8 cellular contexts compared by ENCODE assay signal in genomic region chr12:6684609-6685008, GRCh38. TPM values are rescaled to one million over a fixed set of nuclear protein-coding genes. Genes with fewer than 3 reads are reported as not detected.
A peak's percentile ranks its signal among the peaks of the same experiment; 100 is the strongest.
DNase-seq lines count a peak whose midpoint lies in the region; ATAC-seq and TF ChIP-seq lines count a peak whose summit lies in the region.

No MANE protein-coding gene starts in this region.

- no peaks in the 10 kb centered on the region for H3K9me3 Mint-ChIP-seq in CD8-positive, alpha-beta T cell
- H3K9me3 Mint-ChIP-seq in MCF 10A (ENCODE audit: unreplicated experiment): no peaks in the 10 kb centered on the region
- no peaks in the 10 kb centered on the region for H3K9me3 Mint-ChIP-seq in naive thymus-derived CD4-positive, alpha-beta T cell

- H3K4me1 Mint-ChIP-seq in CD8-positive, alpha-beta T cell (ENCODE audit: low read depth): peaks cover 56% of the 10 kb centered on the region
- peaks cover 30% of the 10 kb centered on the region for H3K4me1 Mint-ChIP-seq in MCF 10A (ENCODE audit: insufficient read depth, unreplicated experiment)
- peaks cover 31 to 68% (median 55%) of the 10 kb centered on the region in 7 donors for H3K4me1 Mint-ChIP-seq in naive thymus-derived CD4-positive, alpha-beta T cell

- H3K36me3 Mint-ChIP-seq in CD8-positive, alpha-beta T cell: peaks cover 60% of the 10 kb centered on the region
- H3K36me3 Mint-ChIP-seq in MCF 10A (ENCODE audit: insufficient read depth, unreplicated experiment): peaks cover 56% of the 10 kb centered on the region
- H3K36me3 Mint-ChIP-seq in naive thymus-derived CD4-positive, alpha-beta T cell: peaks cover 0 to 37% (median 11%) of the 10 kb centered on the region in 5 donors

- DNase-seq in CD8-positive, alpha-beta T cell: peak in 3 of 7 experiments; percentile 36 to 54 (median 44)
- no peak for DNase-seq in Peyer's patch
- peak; percentile 51 for DNase-seq in MCF 10A (ENCODE audit: unreplicated experiment)
- DNase-seq in naive thymus-derived CD4-positive, alpha-beta T cell: peak in 7 of 9 donors; percentile 45 to 69 (median 59)
- no peak for DNase-seq in NCI-H187 treated with DMSO at 0.1 percent for 48 hours (lab: John Stamatoyannopoulos, UW)
- DNase-seq in uterus: no peak
- no peak for DNase-seq in right atrium auricular region (ENCODE audit: low spot score)

- no peaks in the 10 kb centered on the region for H3K27me3 ChIP-seq in CD8-positive, alpha-beta T cell (ENCODE audit: insufficient read depth, low read length)
- H3K27me3 ChIP-seq in Peyer's patch: no peaks in the 10 kb centered on the region
- no peaks in the 10 kb centered on the region for H3K27me3 ChIP-seq in naive thymus-derived CD4-positive, alpha-beta T cell (ENCODE audit: control insufficient read depth in 2 of 2, insufficient read depth in 2 of 2, low read length in 2 of 2)
- H3K27me3 ChIP-seq in uterus: no peaks in the 10 kb centered on the region
- no peaks in the 10 kb centered on the region for H3K27me3 ChIP-seq in right atrium auricular region

- peaks cover 27% of the 10 kb centered on the region for H3K4me1 ChIP-seq in CD8-positive, alpha-beta T cell (ENCODE audit: insufficient read depth, low read length)
- H3K4me1 ChIP-seq in HEK293 (ENCODE audit: control insufficient read depth, insufficient read depth, low read length): peaks cover 10% of the 10 kb centered on the region
- peaks cover 0 to 26% (median 12%) of the 10 kb centered on the region in 4 donors for H3K4me1 ChIP-seq in Peyer's patch
- H3K4me1 ChIP-seq in naive thymus-derived CD4-positive, alpha-beta T cell (ENCODE audit: control insufficient read depth in 2 of 2, insufficient read depth in 2 of 2, low read length in 2 of 2): peaks cover 9 to 12% of the 10 kb centered on the region in 2 donors
- peaks cover 0 to 17% of the 10 kb centered on the region in 2 donors for H3K4me1 ChIP-seq in uterus
- H3K4me1 ChIP-seq in right atrium auricular region: peaks cover 0 to 28% of the 10 kb centered on the region in 2 donors

- no peak overlapping the region for H3K4me3 Mint-ChIP-seq in CD8-positive, alpha-beta T cell
- no peak overlapping the region for H3K4me3 Mint-ChIP-seq in MCF 10A (ENCODE audit: unreplicated experiment)
- peak overlapping the region in 3 of 10 donors; percentile 20 to 39 (median 35) for H3K4me3 Mint-ChIP-seq in naive thymus-derived CD4-positive, alpha-beta T cell

- no peak overlapping the region for H3K4me3 ChIP-seq in CD8-positive, alpha-beta T cell (ENCODE audit: low read depth, low read length)
- H3K4me3 ChIP-seq in HEK293 (ENCODE audit: low read depth, low read length) (no peak overlapping the region), Peyer's patch (no peak overlapping the region), uterus (no peak overlapping the region), right atrium auricular region (no peak overlapping the region)
- no peak overlapping the region for H3K4me3 ChIP-seq in naive thymus-derived CD4-positive, alpha-beta T cell (ENCODE audit: low read length)

- H3K27ac Mint-ChIP-seq in CD8-positive, alpha-beta T cell: no peak overlapping the region
- no peak overlapping the region for H3K27ac Mint-ChIP-seq in MCF 10A (ENCODE audit: low read depth, unreplicated experiment)
- peak overlapping the region in 7 of 9 donors; percentile 8 to 88 (median 55) for H3K27ac Mint-ChIP-seq in naive thymus-derived CD4-positive, alpha-beta T cell

- TF ChIP-seq POLR2A in Peyer's patch (IDR thresholded peaks at IDR 0.05) (no peak), uterus (IDR thresholded peaks at IDR 0.05) (no peak)

- H3K36me3 ChIP-seq in CD8-positive, alpha-beta T cell (ENCODE audit: insufficient read depth, low read length): peaks cover 10% of the 10 kb centered on the region
- H3K36me3 ChIP-seq in HEK293 (ENCODE audit: control insufficient read depth in 2 of 2, insufficient read depth in 1 of 2, low read length in 2 of 2) (peaks cover 40 to 46% of the 10 kb centered on the region in 2 experiments), Peyer's patch (peaks cover 0 to 8% (median 0%) of the 10 kb centered on the region in 3 donors), uterus (no peaks in the 10 kb centered on the region), right atrium auricular region (peaks cover 10% of the 10 kb centered on the region)
- H3K36me3 ChIP-seq in naive thymus-derived CD4-positive, alpha-beta T cell (ENCODE audit: control insufficient read depth in 2 of 3, insufficient read depth in 3 of 3, low read length in 3 of 3): peaks cover 0 to 41% (median 4%) of the 10 kb centered on the region in 3 experiments

- no peak for ATAC-seq in CD8-positive, alpha-beta T cell
- no peak for ATAC-seq in naive thymus-derived CD4-positive, alpha-beta T cell

- POLR2A ChIA-PET in CD8-positive, alpha-beta T cell (lab: Charles Lee): interaction anchor here (0.6 kb wide), 1 partner anchor 70 kb away, joined by 3 read pairs; no protein-coding TSS in a partner anchor
- POLR2A ChIA-PET in HEK293 (lab: Yijun Ruan, JAX) (interaction anchor here (0.9 to 1.0 kb wide), 2 partner anchors 17 to 151 kb away, joined by 3 to 4 read pairs; partner anchors contain the start of gene GAPDH), MCF 10A (lab: Yijun Ruan, JAX) (interaction anchor here (0.6 to 0.9 kb wide), 3 partner anchors 40 to 109 kb away, joined by 3 read pairs; partner anchors contain the start of gene COPS7A)
- POLR2A ChIA-PET in naive thymus-derived CD4-positive, alpha-beta T cell (lab: Charles Lee): no interaction called here

- H3K27ac ChIP-seq in CD8-positive, alpha-beta T cell (ENCODE audit: low read depth, low read length): no peak overlapping the region
- no peak overlapping the region for H3K27ac ChIP-seq in HEK293 (ENCODE audit: extremely low read depth, low read depth, low read length)
- no peak overlapping the region for H3K27ac ChIP-seq in Peyer's patch
- H3K27ac ChIP-seq in naive thymus-derived CD4-positive, alpha-beta T cell (ENCODE audit: low read depth, low read length): peak overlapping the region; percentile 6
- H3K27ac ChIP-seq in uterus: no peak overlapping the region
- H3K27ac ChIP-seq in right atrium auricular region: no peak overlapping the region

- CTCF ChIA-PET in CD8-positive, alpha-beta T cell (lab: Charles Lee): interaction anchor here (0.7 to 2.6 kb wide), 21 partner anchors 11 to 187 kb away, joined by 3 to 10 read pairs (median 4); partner anchors contain the start of gene LPAR5
- CTCF ChIA-PET in HEK293 (lab: Yijun Ruan, JAX) (interaction anchor here (0.6 to 2.3 kb wide), 30 partner anchors 10 to 706 kb away, joined by 3 to 27 read pairs (median 4); partner anchors contain the start of gene COPS7A), MCF 10A (lab: Yijun Ruan, JAX) (interaction anchor here (0.6 to 1.9 kb wide), 11 partner anchors 9 to 81 kb away, joined by 3 to 10 read pairs (median 4); no protein-coding TSS in a partner anchor)
- CTCF ChIA-PET in naive thymus-derived CD4-positive, alpha-beta T cell (lab: Charles Lee): interaction anchor here (0.9 to 1.3 kb wide), 5 partner anchors 16 to 114 kb away, joined by 3 to 6 read pairs (median 5); no protein-coding TSS in a partner anchor

- no peaks in the 10 kb centered on the region for H3K27me3 Mint-ChIP-seq in CD8-positive, alpha-beta T cell (ENCODE audit: low read depth)
- H3K27me3 Mint-ChIP-seq in MCF 10A (ENCODE audit: insufficient read depth, unreplicated experiment): no peaks in the 10 kb centered on the region
- no peaks in the 10 kb centered on the region for H3K27me3 Mint-ChIP-seq in naive thymus-derived CD4-positive, alpha-beta T cell

- no TSS peak for BruUV-seq in MCF 10A (replicated peaks; lab: Mats Ljungman, UMichigan)

- TF ChIP-seq CTCF in CD8-positive, alpha-beta T cell (IDR thresholded peaks at IDR 0.05): peak; percentile 60
- TF ChIP-seq CTCF in HEK293 (tag by site-specific recombination; IDR thresholded peaks at IDR 0.05): no peak
- peak in 5 of 6 experiments; percentile 24 to 54 (median 45) for TF ChIP-seq CTCF in Peyer's patch (IDR thresholded peaks at IDR 0.05)
- peak; percentile 59 for TF ChIP-seq CTCF in MCF 10A (IDR thresholded peaks at IDR 0.05; ENCODE audit: unreplicated experiment)
- peak in 1 of 4 experiments; percentile 21 for TF ChIP-seq CTCF in uterus (IDR thresholded peaks at IDR 0.05)
- peak in 1 of 2 donors; percentile 54 for TF ChIP-seq CTCF in right atrium auricular region (IDR thresholded peaks at IDR 0.05)

- intact Hi-C loops in CD8-positive, alpha-beta T cell (cut with DNase I, micrococcal nuclease): loop anchor here (1.0 to 2.0 kb wide), 3 partner anchors 64 to 121 kb away; no protein-coding TSS in a partner anchor
- intact Hi-C loops in MCF 10A (cut with micrococcal nuclease) (no loop called here), uterus (cut with DNase I; ENCODE audit: low total_unique reads) (no loop called here)
- intact Hi-C loops in naive thymus-derived CD4-positive, alpha-beta T cell (cut with micrococcal nuclease): loop anchor here (1.0 to 10.0 kb wide), 6 partner anchors 67 to 1400 kb away; partner anchors contain the start of genes NECAP1 (in 1 of the 2) and P3H3 (in 1 of the 2)

- H3K9me3 ChIP-seq in CD8-positive, alpha-beta T cell (ENCODE audit: low read length): no peaks in the 10 kb centered on the region
- H3K9me3 ChIP-seq in HEK293 (ENCODE audit: control insufficient read depth, insufficient read depth, low read depth, low read length): no peaks in the 10 kb centered on the region
- no peaks in the 10 kb centered on the region for H3K9me3 ChIP-seq in Peyer's patch
- no peaks in the 10 kb centered on the region for H3K9me3 ChIP-seq in naive thymus-derived CD4-positive, alpha-beta T cell (ENCODE audit: control insufficient read depth in 2 of 3, low read length in 3 of 3)
- H3K9me3 ChIP-seq in uterus: no peaks in the 10 kb centered on the region
- H3K9me3 ChIP-seq in right atrium auricular region: no peaks in the 10 kb centered on the region

RNA-seq across cellular contexts. Expression of gene ZNF384, which starts 4.6 kb away (rescaled TPM):
- 10 to 100 TPM; 61.8 to 63.8 TPM for total RNA-seq in CD8-positive, alpha-beta T cell
- total RNA-seq in Peyer's patch (10 to 100 TPM; 35.6 to 96.6 (median 80.2) TPM), MCF 10A (2022) (62.8 and 70.8 TPM in 2 replicates), uterus (10 to 100 TPM; 13.6 to 71.3 (median 33.1) TPM), right atrium auricular region (10 to 100 TPM; 23.8 to 33.3 TPM)
- 10 to 100 TPM; 62.8 to 98.2 (median 85.4) TPM for total RNA-seq in naive thymus-derived CD4-positive, alpha-beta T cell
- polyA plus RNA-seq in naive thymus-derived CD4-positive, alpha-beta T cell: 10 to 100 TPM; 23.8 to 36.8 TPM

RNA-seq across cellular contexts. Expression of gene PIANP, which starts 16.0 kb away (rescaled TPM):
- under 1 TPM; 0.17 to 0.52 TPM for total RNA-seq in CD8-positive, alpha-beta T cell
- total RNA-seq in Peyer's patch (not detected), MCF 10A (2022) (not detected in 2 replicates), uterus (10 to 100 TPM in 1 of 4 donors, 1 to 10 TPM in 1, under 1 TPM in 1, not detected in 1; 0.55 to 11.5 (median 1.5) TPM), right atrium auricular region (not detected)
- 1 to 10 TPM in 3 of 5 experiments, under 1 TPM in 1, not detected in 1; 0.64 to 1.7 (median 1.2) TPM for total RNA-seq in naive thymus-derived CD4-positive, alpha-beta T cell
- polyA plus RNA-seq in naive thymus-derived CD4-positive, alpha-beta T cell: under 1 TPM; 0.22 to 0.53 TPM

RNA-seq across cellular contexts. Expression of gene ING4, which starts 21.7 kb away (rescaled TPM):
- total RNA-seq in CD8-positive, alpha-beta T cell: 10 to 100 TPM; 14.1 to 15.9 TPM
- total RNA-seq in Peyer's patch: 100 to 1,000 TPM in 1 of 4 donors, 10 to 100 TPM in 3; 32.6 to 109 (median 45.4) TPM
- total RNA-seq in MCF 10A (2022): 15.2 and 16.1 TPM in 2 replicates
- total RNA-seq in naive thymus-derived CD4-positive, alpha-beta T cell: 100 to 1,000 TPM in 1 of 5 experiments, 10 to 100 TPM in 4; 33.1 to 101 (median 39.6) TPM
- 100 to 1,000 TPM; 103 to 106 TPM for polyA plus RNA-seq in naive thymus-derived CD4-positive, alpha-beta T cell
- total RNA-seq in uterus: 100 to 1,000 TPM in 1 of 4 donors, 10 to 100 TPM in 3; 25.2 to 180 (median 62.0) TPM
- total RNA-seq in right atrium auricular region: 10 to 100 TPM; 21.8 to 22.6 TPM

RNA-seq across cellular contexts. Expression of gene ACRBP, which starts 37.4 kb away (rescaled TPM):
- 1 to 10 TPM; 1.2 to 1.7 TPM for total RNA-seq in CD8-positive, alpha-beta T cell
- total RNA-seq in Peyer's patch: 10 to 100 TPM in 2 of 4 donors, 1 to 10 TPM in 2; 5.1 to 12.1 (median 10.3) TPM
- 0.30 and 2.5 TPM in 2 replicates for total RNA-seq in MCF 10A (2022)
- total RNA-seq in naive thymus-derived CD4-positive, alpha-beta T cell: 10 to 100 TPM in 2 of 5 experiments, 1 to 10 TPM in 3; 2.3 to 23.0 (median 6.6) TPM
- 1 to 10 TPM in 1 of 2 donors, under 1 TPM in 1; 0.27 to 1.1 TPM for polyA plus RNA-seq in naive thymus-derived CD4-positive, alpha-beta T cell
- 1 to 10 TPM in 2 of 4 donors, under 1 TPM in 1, not detected in 1; 0.35 to 1.6 (median 1.5) TPM for total RNA-seq in uterus
- total RNA-seq in right atrium auricular region: under 1 TPM in 1 of 2 donors, not detected in 1; 0.43 TPM

RNA-seq across cellular contexts. Expression of gene COPS7A, which starts 39.2 kb away (rescaled TPM):
- 10 to 100 TPM; 11.0 to 11.1 TPM for total RNA-seq in CD8-positive, alpha-beta T cell
- 10 to 100 TPM; 38.4 to 72.6 (median 51.8) TPM for total RNA-seq in Peyer's patch
- total RNA-seq in MCF 10A (2022): 55.5 and 61.3 TPM in 2 replicates
- 10 to 100 TPM; 21.9 to 38.7 (median 30.1) TPM for total RNA-seq in naive thymus-derived CD4-positive, alpha-beta T cell
- polyA plus RNA-seq in naive thymus-derived CD4-positive, alpha-beta T cell: 10 to 100 TPM; 43.0 to 48.0 TPM
- 10 to 100 TPM; 35.6 to 50.3 (median 37.7) TPM for total RNA-seq in uterus
- 10 to 100 TPM; 72.7 to 73.6 TPM for total RNA-seq in right atrium auricular region

Comparison
In these comparisons a context has a peak if more than half of its experiments do, and no peak if none do; other contexts are left out.
1. DNase-seq: peak in MCF 10A (single experiment) and naive thymus-derived CD4-positive, alpha-beta T cell (7 of 9); none in Peyer's patch (0 of 3), NCI-H187 treated with DMSO at 0.1 percent for 48 hours (single experiment), uterus (0 of 2) and right atrium auricular region (single experiment).
2. H3K27ac Mint-ChIP-seq: peak in naive thymus-derived CD4-positive, alpha-beta T cell (7 of 9); none in CD8-positive, alpha-beta T cell (single experiment) and MCF 10A (single experiment).
3. intact Hi-C loops: an anchor here in CD8-positive, alpha-beta T cell (1.0 to 2.0 kb wide) and naive thymus-derived CD4-positive, alpha-beta T cell (1.0 to 10.0 kb wide); none called in MCF 10A and uterus.